In the genomic region with DNA sequence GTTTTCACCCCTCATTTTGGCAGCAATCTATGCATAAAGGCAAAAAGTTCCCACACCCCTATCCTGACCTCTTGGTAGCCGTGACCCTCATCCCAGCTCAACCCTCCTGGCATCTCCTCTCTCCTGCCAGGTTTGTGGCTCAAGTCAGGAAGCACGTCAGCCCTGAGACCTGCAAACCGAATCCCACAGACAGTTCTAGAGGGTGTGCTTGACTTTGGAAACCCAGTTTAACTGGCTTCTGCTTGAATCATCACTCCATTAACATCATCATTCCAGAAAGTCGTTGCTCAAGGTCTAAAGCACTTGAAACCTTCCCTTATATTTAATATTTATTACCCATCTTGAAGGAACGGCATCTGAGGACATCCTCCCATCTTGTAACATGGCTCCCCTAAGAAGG, we compare ENCODE assay signal across 24 cellular contexts.
DNase-seq lines count a peak whose midpoint lies in the region; ATAC-seq, FAIRE-seq and TF ChIP-seq lines count a peak whose summit lies in the region.
"Had no signal": no experiment of that assay in that cellular context is flagged by ENCODE, and none has a peak within 500 bp of the region (broad histone marks: within the 10 kb centered on the region; RNA-seq: fewer than 3 reads in every experiment).

No MANE protein-coding gene starts in this region.

- H3K9me3 ChIP-seq in skeletal muscle satellite cell (replicated peaks; ENCODE audit: low read length): no peaks in the 10 kb centered on the region
- H3K9me3 ChIP-seq: A549, BE2C, SK-N-SH had no signal

- peaks cover 72% of the 10 kb centered on the region for H3K27me3 ChIP-seq in skeletal muscle satellite cell (ENCODE audit: control insufficient read depth, insufficient read depth, low read length)
- H3K27me3 ChIP-seq: BE2C, cardiac muscle cell had no signal

- ATAC-seq in esophagus mucosa: peak; percentile 85
- ATAC-seq: A549 had no signal

- peaks cover 9% of the 10 kb centered on the region for H3K4me1 ChIP-seq in skeletal muscle satellite cell (ENCODE audit: control insufficient read depth, insufficient read depth, low read length)
- H3K4me1 ChIP-seq: A549, BE2C had no signal

- no peak for TF ChIP-seq POLR2A in GM12891 (IDR thresholded peaks at IDR 0.05; ENCODE audit: low read depth, low read length)

- H3K36me3 ChIP-seq in skeletal muscle satellite cell (ENCODE audit: insufficient read depth, low read length): no peaks in the 10 kb centered on the region
- H3K36me3 ChIP-seq: BE2C, cardiac muscle cell had no signal

- H3K9ac ChIP-seq in skeletal muscle satellite cell (ENCODE audit: low read depth, low read length): no peak overlapping the region
- H3K9ac ChIP-seq: SK-N-SH had no signal

- no peak overlapping the region for H3K4me3 ChIP-seq in skeletal muscle satellite cell (ENCODE audit: low read length)
- H3K4me3 ChIP-seq: A549, cardiac muscle cell had no signal

- peak overlapping the region; percentile 12 for H3K4me2 ChIP-seq in skeletal muscle satellite cell (ENCODE audit: low read length)
- H3K4me2 ChIP-seq: A549, SK-N-SH had no signal

- DNase-seq in Daoy (ENCODE audit: low read depth) (peak; percentile 81), astrocyte of the hippocampus (ENCODE audit: low read depth, low spot score) (peak; percentile 11), GM12891 (ENCODE audit: insufficient read length, low spot score) (no peak), SW480 (ENCODE audit: low spot score) (no peak), amygdala (lab: John Stamatoyannopoulos, UW) (no peak)
- DNase-seq in activated CD8-positive, alpha-beta memory T cell treated with anti-CD3 and anti-CD28 coated beads for 24 hours: no peak
- DNase-seq: activated gamma-delta T cell; activated T-cell treated with anti-CD3 and anti-CD28 coated beads, Interleukin-2, amount 50 U/mL, for 1 hour; BE2C; dermis blood vessel endothelial cell; HCEC 1CT; immature natural killer cell; NCI-H1417 treated with DMSO at 0.1 percent for 48 hours; NCI-H446; SK-N-SH; stimulated activated CD4-positive, alpha-beta T cell treated with anti-CD3 and anti-CD28 coated beads, Interleukin-2, amount 100 ng/mL, for 24 hours; T-helper 2 cell; trophoblast cell had no signal

- FAIRE-seq in GM12891 (lab: Jason Lieb, UNC): no peak
- FAIRE-seq: A549, G401.6, GM19239 had no signal

TF ChIP-seq in GM12891, 5 proteins besides CTCF, POLR2A, EP300 and RAD21:
- TF ChIP-seq SPI1 (IDR thresholded peaks at IDR 0.05; ENCODE audit: low read depth, low read length) (no peak), POLR2AphosphoS5 (IDR thresholded peaks at IDR 0.05; ENCODE audit: low read depth, low read length) (no peak), POU2F2 (IDR thresholded peaks at IDR 0.05; ENCODE audit: low read depth, low read length) (no peak), TAF1 (IDR thresholded peaks at IDR 0.05; ENCODE audit: low read depth, low read length) (no peak), PAX5 (IDR thresholded peaks at IDR 0.05; ENCODE audit: insufficient read depth, low read length, severe bottlenecking) (no peak)

Comparison
In these comparisons a context has a peak if more than half of its experiments do, and no peak if none do; other contexts are left out.
1. DNase-seq: peak in Daoy (single experiment) and astrocyte of the hippocampus (single experiment); none in GM12891 (single experiment), activated CD8-positive, alpha-beta memory T cell treated with anti-CD3 and anti-CD28 coated beads for 24 hours (single experiment), SW480 (single experiment) and amygdala (0 of 56).